ENCODE assay signal across 13 cellular contexts in the genomic region with DNA sequence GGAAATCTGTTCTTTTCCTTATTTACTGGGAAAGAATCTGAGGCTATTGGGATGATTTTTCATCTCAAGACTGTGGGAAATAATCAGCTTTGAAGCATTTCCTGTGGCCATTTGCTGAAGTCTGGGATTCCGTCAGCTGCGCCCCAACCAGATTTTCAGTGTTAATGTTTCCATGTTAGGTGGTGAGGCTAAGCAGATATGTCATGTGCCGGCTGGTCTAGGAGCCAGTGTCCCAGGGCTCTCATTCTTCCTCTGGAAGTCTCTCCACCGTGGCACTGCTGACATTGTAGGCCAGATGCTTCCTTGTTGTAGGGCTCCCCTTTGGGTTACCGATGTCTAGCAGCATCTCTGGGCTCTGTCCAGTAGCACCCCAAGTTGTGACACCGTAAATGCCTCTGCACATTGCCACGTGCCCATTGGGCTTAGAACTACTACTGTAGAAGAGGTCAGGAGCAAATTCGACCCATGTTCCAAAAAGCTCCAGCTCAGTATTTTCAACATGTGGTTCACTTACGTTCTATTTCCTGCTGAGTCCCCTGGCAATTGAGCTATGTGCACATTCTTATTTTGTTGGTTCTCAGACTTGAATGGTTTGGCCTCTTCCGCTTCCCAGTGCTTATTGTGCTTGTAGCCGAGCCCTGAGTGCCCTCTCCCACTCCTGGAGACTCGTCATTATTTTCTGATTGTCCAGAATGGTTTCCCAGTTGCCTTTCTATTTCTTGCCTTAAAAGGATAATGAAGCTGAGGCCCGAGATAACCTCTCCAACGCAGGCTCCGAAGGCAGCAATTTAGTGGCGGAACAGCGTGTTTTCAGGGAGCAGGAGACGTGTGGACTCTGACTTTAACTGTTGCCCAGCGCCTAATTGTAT.
DNase-seq lines count a peak whose midpoint lies in the region; ATAC-seq, FAIRE-seq and TF ChIP-seq lines count a peak whose summit lies in the region.
"Had no signal": no experiment of that assay in that cellular context is flagged by ENCODE, and none has a peak within 500 bp of the region (broad histone marks: within the 10 kb centered on the region; RNA-seq: fewer than 3 reads in every experiment).

No MANE protein-coding gene starts in this region.

- no peak overlapping the region for H3K4me3 Mint-ChIP-seq in CD8-positive, alpha-beta memory T cell
- H3K4me3 Mint-ChIP-seq: activated B cell treated with CpG ODN at 0.5 μM for 24 hours had no signal

- no peak for DNase-seq in bronchial epithelial cell (ENCODE audit: low read depth)
- peak; percentile 33 to 65 (median 62) for DNase-seq in right cardiac atrium
- peak; percentile 92 for DNase-seq in skeletal muscle cell (ENCODE audit: low read depth)
- no peak for DNase-seq in NCI-H446 (lab: John Stamatoyannopoulos, UW)
- DNase-seq in CD8-positive, alpha-beta memory T cell = no peak
- DNase-seq in DMS153 treated with DMSO at 0.1 percent for 48 hours (lab: John Stamatoyannopoulos, UW; ENCODE audit: unreplicated experiment) = no peak
- DNase-seq in COLO829 (ENCODE audit: low spot score) = no peak
- DNase-seq: activated B cell treated with CpG ODN at 0.5 μM for 24 hours, AML-193, Kasumi-1, NCI-H524 had no signal

- intact Hi-C loops in right cardiac atrium (cut with DNase I) = loop anchor here in 1 of 4 donors (10.0 kb wide), 1 partner anchor 87 kb away; a partner anchor contains a TSS

- WGBS in right cardiac atrium = 41% methylated on average over 19 of the region's 19 CpGs

- peaks cover 10 to 13% (median 13%) of the 10 kb centered on the region in 3 donors for H3K4me1 Mint-ChIP-seq in CD8-positive, alpha-beta memory T cell
- H3K4me1 Mint-ChIP-seq: activated B cell treated with CpG ODN at 0.5 μM for 24 hours had no signal

- H3K9ac ChIP-seq in BLaER1 = peak overlapping the region; percentile 55; the same call in 1 of the 2 replicates

- peak overlapping the region; percentile 74 for H3K4me2 ChIP-seq in BLaER1

- H3K27ac ChIP-seq in BLaER1 (peak overlapping the region; percentile 79), right cardiac atrium (ENCODE audit: low read length) (peak overlapping the region; percentile 97)
- H3K27ac ChIP-seq in CD8-positive, alpha-beta memory T cell (ENCODE audit: low read depth, low read length) = no peak overlapping the region

- peaks cover 43% of the 10 kb centered on the region for H3K4me1 ChIP-seq in BLaER1
- H3K4me1 ChIP-seq in right cardiac atrium (ENCODE audit: control insufficient read depth, insufficient read depth, low read length) = peaks cover 5% of the 10 kb centered on the region
- no peaks in the 10 kb centered on the region for H3K4me1 ChIP-seq in CD8-positive, alpha-beta memory T cell (ENCODE audit: insufficient read depth, low read length)

- peaks cover 0 to 2% (median 0%) of the 10 kb centered on the region in 3 donors for H3K36me3 Mint-ChIP-seq in CD8-positive, alpha-beta memory T cell

- H3K27me3 Mint-ChIP-seq in CD8-positive, alpha-beta memory T cell = no peaks in the 10 kb centered on the region
- H3K27me3 Mint-ChIP-seq: activated B cell treated with CpG ODN at 0.5 μM for 24 hours had no signal

- ATAC-seq in right cardiac atrium = peak; percentile 83 to 87

- no peaks in the 10 kb centered on the region for H3K9me3 ChIP-seq in BLaER1
- H3K9me3 ChIP-seq in right cardiac atrium (ENCODE audit: control insufficient read depth, low read length) = no peaks in the 10 kb centered on the region
- H3K9me3 ChIP-seq in CD8-positive, alpha-beta memory T cell (ENCODE audit: low read length) = no peaks in the 10 kb centered on the region
- H3K9me3 ChIP-seq: HAP-1 had no signal

- no peaks in the 10 kb centered on the region for H4K20me1 ChIP-seq in BLaER1

- TF ChIP-seq CTCF in bronchial epithelial cell (IDR thresholded peaks at IDR 0.05; ENCODE audit: insufficient read depth, low read length, severe bottlenecking) = no peak

- no peaks in the 10 kb centered on the region for H3K9me3 Mint-ChIP-seq in CD8-positive, alpha-beta memory T cell
- H3K9me3 Mint-ChIP-seq: activated B cell treated with CpG ODN at 0.5 μM for 24 hours had no signal

- peak overlapping the region; percentile 26; the same call in 1 of the 2 replicates for H3K4me3 ChIP-seq in BLaER1
- H3K4me3 ChIP-seq in bronchial epithelial cell (ENCODE audit: low read depth, low read length) = no peak overlapping the region
- no peak overlapping the region for H3K4me3 ChIP-seq in right cardiac atrium (ENCODE audit: low read length)
- H3K4me3 ChIP-seq in skeletal muscle cell (ENCODE audit: low read depth, low read length) = no peak overlapping the region
- no peak overlapping the region for H3K4me3 ChIP-seq in CD8-positive, alpha-beta memory T cell (ENCODE audit: low read length)
- H3K4me3 ChIP-seq: HAP-1 had no signal

- no peak overlapping the region for H3K27ac Mint-ChIP-seq in CD8-positive, alpha-beta memory T cell
- H3K27ac Mint-ChIP-seq: activated B cell treated with CpG ODN at 0.5 μM for 24 hours had no signal

- FAIRE-seq in bronchial epithelial cell (lab: Jason Lieb, UNC) = peak; percentile 79

- POLR2A ChIA-PET in CD8-positive, alpha-beta memory T cell (lab: Charles Lee) = no interaction called here

- peaks cover 1% of the 10 kb centered on the region; the same call in 1 of the 2 replicates for H3K36me3 ChIP-seq in BLaER1
- H3K36me3 ChIP-seq in bronchial epithelial cell (ENCODE audit: control insufficient read depth, insufficient read depth, low read length) = no peaks in the 10 kb centered on the region
- no peaks in the 10 kb centered on the region for H3K36me3 ChIP-seq in CD8-positive, alpha-beta memory T cell (ENCODE audit: insufficient read depth, low read length)
- H3K36me3 ChIP-seq: HAP-1 had no signal

- CTCF ChIA-PET in CD8-positive, alpha-beta memory T cell (lab: Charles Lee) = interaction anchor here (0.9 to 1.5 kb wide), 3 partner anchors 17 to 98 kb away, joined by 3 to 4 read pairs (median 3); no protein-coding TSS in a partner anchor

- H3K27me3 ChIP-seq in BLaER1 = no peaks in the 10 kb centered on the region
- no peaks in the 10 kb centered on the region for H3K27me3 ChIP-seq in bronchial epithelial cell (ENCODE audit: control insufficient read depth, insufficient read depth, low read length)
- no peaks in the 10 kb centered on the region for H3K27me3 ChIP-seq in right cardiac atrium (ENCODE audit: control insufficient read depth, insufficient read depth)
- H3K27me3 ChIP-seq in CD8-positive, alpha-beta memory T cell (ENCODE audit: insufficient read depth, low read length, poor library complexity, severe bottlenecking) = no peaks in the 10 kb centered on the region

Comparison
In these comparisons a context has a peak if more than half of its experiments do, and no peak if none do; other contexts are left out.
1. DNase-seq: peak in right cardiac atrium (3 of 3) and skeletal muscle cell (single experiment); none in bronchial epithelial cell (single experiment), NCI-H446 (0 of 2), CD8-positive, alpha-beta memory T cell (0 of 5), DMS153 treated with DMSO at 0.1 percent for 48 hours (single experiment) and COLO829 (single experiment).